In the genomic region with DNA sequence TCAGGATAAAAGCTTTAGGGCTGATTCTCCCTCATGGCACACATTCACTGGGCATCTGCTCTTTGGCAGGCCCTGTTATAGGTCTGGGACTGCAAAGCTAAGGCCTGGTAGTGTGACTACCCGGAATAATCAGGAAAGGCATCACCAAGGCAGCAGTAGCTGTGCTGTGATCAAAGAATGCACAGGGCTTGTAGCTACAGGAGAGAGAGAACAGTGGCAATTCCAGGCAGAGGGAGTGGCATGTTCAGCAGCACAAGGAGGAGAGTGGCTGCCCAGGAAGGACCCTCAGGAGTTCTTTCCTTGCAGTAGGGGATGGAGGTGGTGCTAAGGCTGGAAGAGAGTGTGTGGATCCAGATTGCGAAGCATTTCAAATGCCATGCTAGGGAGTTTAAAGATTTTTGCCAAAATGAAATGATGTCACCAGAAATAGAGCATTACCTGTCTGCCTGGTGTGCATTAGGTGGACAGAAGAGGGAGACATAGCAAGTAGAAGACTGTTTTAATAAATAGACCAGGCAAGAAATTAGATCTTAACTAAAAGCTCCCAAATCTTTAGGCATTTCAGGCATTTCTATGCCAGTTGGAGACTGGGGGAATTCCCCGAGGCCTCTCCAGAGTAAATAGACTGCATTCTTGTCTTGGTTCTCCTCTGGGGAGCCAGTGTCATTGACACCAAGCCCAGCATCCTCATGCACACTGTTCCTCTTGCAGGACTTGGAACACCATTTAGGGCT, we compare ENCODE assay signal across 9 cellular contexts.
A peak's percentile ranks its signal among the peaks of the same experiment; 100 is the strongest.
DNase-seq lines count a peak whose midpoint lies in the region; ATAC-seq, FAIRE-seq and TF ChIP-seq lines count a peak whose summit lies in the region.
"Had no signal": no experiment of that assay in that cellular context is flagged by ENCODE, and none has a peak within 500 bp of the region (broad histone marks: within the 10 kb centered on the region; RNA-seq: fewer than 3 reads in every experiment).

No MANE protein-coding gene starts in this region.

- H3K9me3 ChIP-seq in Peyer's patch (no peaks in the 10 kb centered on the region), pancreas (no peaks in the 10 kb centered on the region)
- H3K9me3 ChIP-seq: spleen had no signal

- DNase-seq in Peyer's patch (no peak), pancreas (no peak)
- no peak for DNase-seq in activated CD8-positive, alpha-beta memory T cell treated with anti-CD3 and anti-CD28 coated beads, Interleukin-2, amount 50 U/mL, for 48 hours
- no peak for DNase-seq in natural killer cell treated with Interleukin-12 subunit alpha and Interleukin-12 subunit beta and Interleukin-15 and Interleukin-18, amount 100 ng/mL, for 72 hours (ENCODE audit: low spot score)
- DNase-seq: spleen had no signal

- 78 to 81% methylated on average over 3 of the region's 3 CpGs for WGBS in pancreas, 2 donors

- no peak for TF ChIP-seq POLR2A in Peyer's patch (IDR thresholded peaks at IDR 0.05)

- intact Hi-C loops in pancreas (cut with DNase I), result no loop called here

- no peak overlapping the region for H3K27ac Mint-ChIP-seq in natural killer cell treated with Interleukin-12 subunit alpha and Interleukin-12 subunit beta and Interleukin-15 and Interleukin-18, amount 100 ng/mL, for 72 hours

- H3K4me1 ChIP-seq in Peyer's patch, result peaks cover 0 to 6% (median 0%) of the 10 kb centered on the region in 4 donors
- H3K4me1 ChIP-seq in pancreas, result no peaks in the 10 kb centered on the region
- H3K4me1 ChIP-seq: spleen had no signal

- peaks cover 4% of the 10 kb centered on the region for H3K36me3 Mint-ChIP-seq in natural killer cell treated with Interleukin-12 subunit alpha and Interleukin-12 subunit beta and Interleukin-15 and Interleukin-18, amount 100 ng/mL, for 72 hours

- no peak overlapping the region for H3K4me3 ChIP-seq in Peyer's patch
- no peak overlapping the region for H3K4me3 ChIP-seq in pancreas
- H3K4me3 ChIP-seq: spleen had no signal

- H3K36me3 ChIP-seq in Peyer's patch, result peaks cover 0 to 85% (median 0%) of the 10 kb centered on the region in 3 donors
- H3K36me3 ChIP-seq in pancreas, result peaks cover 0 to 39% (median 25%) of the 10 kb centered on the region in 3 donors

- H3K27me3 Mint-ChIP-seq in natural killer cell treated with Interleukin-12 subunit alpha and Interleukin-12 subunit beta and Interleukin-15 and Interleukin-18, amount 100 ng/mL, for 72 hours, result no peaks in the 10 kb centered on the region

- H3K4me3 Mint-ChIP-seq in natural killer cell treated with Interleukin-12 subunit alpha and Interleukin-12 subunit beta and Interleukin-15 and Interleukin-18, amount 100 ng/mL, for 72 hours, result no peak overlapping the region

- H3K27me3 ChIP-seq in Peyer's patch, result no peaks in the 10 kb centered on the region
- H3K27me3 ChIP-seq in pancreas, result no peaks in the 10 kb centered on the region
- H3K27me3 ChIP-seq: spleen had no signal

- TF ChIP-seq CTCF in GM12874 (IDR thresholded peaks at IDR 0.05; ENCODE audit: insufficient read depth, low read depth, low read length) (0 out of 2 replicates have a peak, but pooled peaks have one; percentile 17), Peyer's patch (IDR thresholded peaks at IDR 0.05) (peak in 4 of 6 experiments; percentile 20 to 36 (median 27)), pancreas (IDR thresholded peaks at IDR 0.05) (no peak)

- H3K27ac ChIP-seq in Peyer's patch, result no peak overlapping the region
- no peak overlapping the region for H3K27ac ChIP-seq in pancreas

- H3K9me3 Mint-ChIP-seq in natural killer cell treated with Interleukin-12 subunit alpha and Interleukin-12 subunit beta and Interleukin-15 and Interleukin-18, amount 100 ng/mL, for 72 hours, result no peaks in the 10 kb centered on the region

- ATAC-seq in esophagus mucosa, result peak; percentile 59
- peak in 3 of 4 donors; percentile 22 to 41 (median 27) for ATAC-seq in pancreas
- no peak for ATAC-seq in GM21619 (IDR thresholded peaks at IDR 0.05; ENCODE audit: unreplicated experiment)
- no peak for ATAC-seq in natural killer cell treated with Interleukin-12 subunit alpha and Interleukin-12 subunit beta and Interleukin-15 and Interleukin-18, amount 100 ng/mL, for 72 hours
- ATAC-seq in GM19395 (IDR thresholded peaks at IDR 0.05; ENCODE audit: unreplicated experiment), result no peak

- H3K4me1 Mint-ChIP-seq in natural killer cell treated with Interleukin-12 subunit alpha and Interleukin-12 subunit beta and Interleukin-15 and Interleukin-18, amount 100 ng/mL, for 72 hours (ENCODE audit: low read depth in 2 of 2), result peaks cover 0 to 2% of the 10 kb centered on the region in 2 donors

- FAIRE-seq in pancreas (lab: Jason Lieb, UNC), result no peak

Comparison
In these comparisons a context has a peak if more than half of its experiments do, and no peak if none do; other contexts are left out.
1. CTCF ChIP-seq: peak in GM12874 (single experiment) and Peyer's patch (4 of 6); none in pancreas (0 of 4).
2. ATAC-seq: peak in esophagus mucosa (single experiment) and pancreas (3 of 4); none in GM21619 (single experiment), natural killer cell treated with Interleukin-12 subunit alpha and Interleukin-12 subunit beta and Interleukin-15 and Interleukin-18, amount 100 ng/mL, for 72 hours (0 of 2) and GM19395 (single experiment).